In the genomic region with DNA sequence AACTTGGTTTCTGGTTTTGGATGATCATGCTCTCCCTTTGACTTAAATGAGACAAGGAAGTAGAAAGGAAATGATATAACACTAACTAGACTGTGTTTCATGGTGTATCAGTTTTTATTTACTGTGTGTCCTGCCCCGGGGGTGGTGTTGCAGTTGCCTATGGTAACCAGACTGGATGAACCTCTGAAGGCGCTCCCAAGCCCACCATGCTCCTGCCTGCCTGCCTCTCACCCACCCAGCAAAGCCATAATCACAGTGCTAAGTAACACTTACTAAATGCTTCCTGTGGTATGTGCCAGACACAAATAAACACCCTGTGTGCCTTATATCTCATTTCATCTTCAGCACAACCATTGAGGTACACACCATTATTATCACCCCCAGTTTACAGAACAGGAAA, we compare ENCODE assay signal across 39 cellular contexts. TPM values are rescaled to one million over a fixed set of nuclear protein-coding genes. Genes with fewer than 3 reads are reported as not detected.
"Had no signal": no experiment of that assay in that cellular context is flagged by ENCODE, and none has a peak within 500 bp of the region (broad histone marks: within the 10 kb centered on the region; RNA-seq: fewer than 3 reads in every experiment).

No MANE protein-coding gene starts in this region.

- H3K9me3 Mint-ChIP-seq: activated B cell treated with CpG ODN at 0.5 μM for 24 hours; activated CD4-positive, alpha-beta memory T cell treated with anti-CD3 and anti-CD28 coated beads for 36 hours; activated naive CD4-positive, alpha-beta T cell treated with anti-CD3 and anti-CD28 coated beads for 36 hours; activated naive CD4-positive, alpha-beta T cell treated with anti-CD3 and anti-CD28 coated beads, Interleukin-2, amount 50 U/mL, for 72 hours; activated T-cell treated with anti-CD3 and anti-CD28 coated beads, Interleukin-2, amount 50 U/mL, for 4 hours; activated T-helper 1 cell treated with anti-CD3 and anti-CD28 coated beads, Interleukin-12 subunit alpha, Interleukin-12 subunit beta, Interleukin-2, Interleukin-4 antibody, amounts not matched to agents 30 ng/mL and 10 ng/mL and 1 ng/mL, durations not matched to agents 14 hours and 24 hours and 36 hours had no signal

- H3K9me3 ChIP-seq: adrenal gland, body of pancreas, breast epithelium, SJSA1, SK-N-SH had no signal

- H3K4me3 ChIP-seq: adrenal gland, body of pancreas, breast epithelium, SJSA1 had no signal

- H3K27ac Mint-ChIP-seq: activated B cell treated with CpG ODN at 0.5 μM for 24 hours; activated CD4-positive, alpha-beta memory T cell treated with anti-CD3 and anti-CD28 coated beads for 36 hours; activated naive CD4-positive, alpha-beta T cell treated with anti-CD3 and anti-CD28 coated beads for 36 hours; activated naive CD4-positive, alpha-beta T cell treated with anti-CD3 and anti-CD28 coated beads, Interleukin-2, amount 50 U/mL, for 72 hours; activated T-helper 1 cell treated with anti-CD3 and anti-CD28 coated beads, Interleukin-12 subunit alpha, Interleukin-12 subunit beta, Interleukin-2, Interleukin-4 antibody, amounts not matched to agents 30 ng/mL and 10 ng/mL and 1 ng/mL, durations not matched to agents 14 hours and 24 hours and 36 hours had no signal

- H3K4me1 Mint-ChIP-seq: activated B cell treated with CpG ODN at 0.5 μM for 24 hours had no signal

- H3K4me1 ChIP-seq: adrenal gland, breast epithelium, SJSA1 had no signal

- H3K9ac ChIP-seq: SK-N-SH had no signal

- H3K27ac ChIP-seq: adrenal gland, breast epithelium, SJSA1, VCaP had no signal

- H3K36me3 ChIP-seq: adrenal gland, breast epithelium, SJSA1 had no signal

- FAIRE-seq: astrocyte had no signal

- H3K27me3 ChIP-seq: adrenal gland, body of pancreas, breast epithelium, SJSA1 had no signal

- ATAC-seq: activated naive CD4-positive, alpha-beta T cell treated with anti-CD3 and anti-CD28 coated beads, Interleukin-2, amount 50 U/mL, for 72 hours; activated T-cell treated with anti-CD3 and anti-CD28 coated beads, Interleukin-2, amount 50 U/mL, for 4 hours; Panc1 had no signal

- H3K4me3 Mint-ChIP-seq: activated B cell treated with CpG ODN at 0.5 μM for 24 hours; activated CD4-positive, alpha-beta memory T cell treated with anti-CD3 and anti-CD28 coated beads for 36 hours; activated naive CD4-positive, alpha-beta T cell treated with anti-CD3 and anti-CD28 coated beads for 36 hours; activated T-cell treated with anti-CD3 and anti-CD28 coated beads, Interleukin-2, amount 50 U/mL, for 4 hours; activated T-helper 1 cell treated with anti-CD3 and anti-CD28 coated beads, Interleukin-12 subunit alpha, Interleukin-12 subunit beta, Interleukin-2, Interleukin-4 antibody, amounts not matched to agents 30 ng/mL and 10 ng/mL and 1 ng/mL, durations not matched to agents 14 hours and 24 hours and 36 hours had no signal

- H3K4me2 ChIP-seq: SK-N-SH had no signal

- H3K36me3 Mint-ChIP-seq: activated CD4-positive, alpha-beta memory T cell treated with anti-CD3 and anti-CD28 coated beads for 36 hours; activated naive CD4-positive, alpha-beta T cell treated with anti-CD3 and anti-CD28 coated beads, Interleukin-2, amount 50 U/mL, for 72 hours had no signal

- DNase-seq: activated B cell treated with CpG ODN at 0.5 μM for 24 hours; activated CD4-positive, alpha-beta memory T cell treated with anti-CD3 and anti-CD28 coated beads for 36 hours; activated CD4-positive, alpha-beta T cell treated with anti-CD3 and anti-CD28 coated beads for 4 hours; activated CD4-positive, alpha-beta T cell treated with anti-CD3 and anti-CD28 coated beads, Interleukin-2, amount 50 U/mL, for 1 hour; activated CD4-positive, CD25-positive, alpha-beta regulatory T cell treated with anti-CD3 and anti-CD28 coated beads, Interleukin-2, amount 50 U/mL, for 72 hours; activated CD8-positive, alpha-beta memory T cell treated with anti-CD3 and anti-CD28 coated beads, Interleukin-2, amount 50 U/mL, for 4 hours; activated gamma-delta T cell treated with Interleukin-2 at 50 U/mL for 16 hours; activated naive CD4-positive, alpha-beta T cell treated with anti-CD3 and anti-CD28 coated beads for 36 hours; activated T-cell treated with anti-CD3 and anti-CD28 coated beads for 4 hours; activated T-cell treated with anti-CD3 and anti-CD28 coated beads, Interleukin-2, amount 50 U/mL, for 4 hours; adrenal gland; body of pancreas; caudate nucleus; Kasumi-1; KG1; MM.1S; MV-4-11; NCI-H1092; NCI-H1417; NCI-H146; NCI-H187; NCI-H2029 treated with DMSO at 0.1 percent for 48 hours; NCI-H2107; NCI-H2171; NCI-H510A; NCI-H526; SHP77 treated with DMSO at 0.1 percent for 48 hours; SK-N-SH; T-helper 1 cell; T-helper 2 cell; T-helper 9 cell had no signal

RNA-seq across cellular contexts. Expression of a gene that starts 17.8 kb away (rescaled TPM):
- total RNA-seq: activated CD4-positive, alpha-beta memory T cell treated with anti-CD3 and anti-CD28 coated beads for 36 hours; activated T-helper 1 cell treated with anti-CD3 and anti-CD28 coated beads, Interleukin-12 subunit alpha, Interleukin-12 subunit beta, Interleukin-2, Interleukin-4 antibody, amounts not matched to agents 30 ng/mL and 10 ng/mL and 1 ng/mL, durations not matched to agents 14 hours and 24 hours and 36 hours; astrocyte; RPMI7951; SJSA1 had no signal
- polyA plus RNA-seq: SK-N-SH had no signal
